In the genomic region with DNA sequence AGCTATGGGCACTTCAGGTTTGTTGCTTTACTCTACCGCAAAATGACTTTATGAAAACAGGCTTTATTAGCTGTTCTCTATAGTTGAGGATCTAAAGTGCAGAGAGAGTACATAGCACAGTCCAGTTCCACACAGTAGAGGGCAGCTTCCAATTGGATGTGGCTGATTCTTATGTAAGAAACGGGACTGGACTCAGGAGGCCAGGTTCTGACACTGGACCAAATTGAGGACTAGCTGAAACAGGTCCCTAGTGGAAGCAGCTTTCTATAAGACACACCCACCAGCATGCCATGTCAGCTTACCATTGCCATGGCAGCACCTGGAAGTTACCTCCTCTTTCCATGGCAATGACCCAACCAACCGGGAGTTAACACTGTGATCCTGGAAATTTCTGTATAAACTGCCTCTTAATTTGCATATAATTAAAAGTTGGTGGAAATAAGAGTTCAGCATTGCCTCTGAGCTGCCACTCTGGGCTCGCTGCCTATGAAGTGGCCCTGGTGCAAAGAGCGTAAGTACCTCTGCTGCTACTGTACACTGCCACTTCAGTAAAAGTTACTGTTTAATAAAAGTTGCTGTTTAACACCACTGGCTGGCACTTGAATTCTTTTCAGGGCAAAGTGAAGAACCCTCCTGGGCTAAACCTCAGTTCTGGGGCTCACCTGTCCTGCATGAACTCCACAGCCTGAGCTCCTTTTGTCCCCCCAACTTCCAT, we compare ENCODE assay signal across 31 cellular contexts.
"Had no signal": no experiment of that assay in that cellular context is flagged by ENCODE, and none has a peak within 500 bp of the region (broad histone marks: within the 10 kb centered on the region; RNA-seq: fewer than 3 reads in every experiment).

No MANE protein-coding gene starts in this region.

- H3K27me3 ChIP-seq: adrenal gland, body of pancreas, right lobe of liver, vagina had no signal

- H3K4me3 ChIP-seq: adrenal gland, body of pancreas, lung, mucosa of descending colon, right lobe of liver, skin epidermis, vagina had no signal

- H3K27ac ChIP-seq: adrenal gland, body of pancreas, right lobe of liver, skin epidermis, vagina, VCaP had no signal

- H3K4me1 ChIP-seq: adrenal gland, body of pancreas, right lobe of liver, vagina had no signal

- H3K9me3 ChIP-seq: adrenal gland, body of pancreas, mucosa of descending colon, right lobe of liver, vagina had no signal

- DNase-seq: activated CD4-positive, alpha-beta T cell treated with anti-CD3 and anti-CD28 coated beads for 48 hours; activated CD4-positive, alpha-beta T cell treated with anti-CD3 and anti-CD28 coated beads, Interleukin-2, amount 50 U/mL, for 48 hours; activated CD8-positive, alpha-beta memory T cell treated with anti-CD3 and anti-CD28 coated beads for 24 hours; activated effector memory CD4-positive, alpha-beta T cell treated with anti-CD3 and anti-CD28 coated beads, Interleukin-2, amount 50 U/mL, for 16 hours; activated naive CD4-positive, alpha-beta T cell treated with anti-CD3 and anti-CD28 coated beads for 36 hours; activated naive CD8-positive, alpha-beta T cell treated with anti-CD3 and anti-CD28 coated beads for 36 hours; activated T-cell treated with anti-CD3 and anti-CD28 coated beads, Interleukin-2, amount 50 U/mL, for 1 hour; adrenal gland; aorta; body of pancreas; cerebellar nuclear complex; cortex of kidney; effector memory CD8-positive, alpha-beta T cell; foreskin melanocyte; mesendoderm; mucosa of descending colon; posterior cingulate gyrus; right lobe of liver; stimulated activated CD4-positive, alpha-beta T cell treated with anti-CD3 and anti-CD28 coated beads, Interleukin-4, amount 100 ng/mL, for 24 hours; stimulated activated CD8-positive, alpha-beta memory T cell treated with anti-CD3 and anti-CD28 coated beads, Interleukin-4, amount 100 ng/mL, for 48 hours; stimulated activated naive CD8-positive, alpha-beta T cell treated with anti-CD3 and anti-CD28 coated beads, Interleukin-15, amount 100 ng/mL, for 72 hours; substantia nigra; SW 1271; T-helper 9 cell had no signal

- H3K36me3 ChIP-seq: adrenal gland, right lobe of liver, vagina had no signal

- ATAC-seq: activated CD4-positive, CD25-positive, alpha-beta regulatory T cell treated with anti-CD3 and anti-CD28 coated beads, Interleukin-2, amount 50 U/mL, for 24 hours; body of pancreas; effector memory CD8-positive, alpha-beta T cell; esophagus mucosa; mucosa of descending colon; stimulated activated memory B cell treated with anti-CD40 and anti-IgM and Interleukin-4, amounts not matched to agents 10 μg/mL and 1 μg/mL and 100 μg/mL, for 72 hours; stimulated activated naive CD8-positive, alpha-beta T cell treated with anti-CD3 and anti-CD28 coated beads, Interleukin-15, amount 100 ng/mL, for 72 hours had no signal
